In genomic region chr12:82034769-82035168, GRCh38 we compare ENCODE assay signal across 26 cellular contexts.
"Had no signal": no experiment of that assay in that cellular context is flagged by ENCODE, and none has a peak within 500 bp of the region (broad histone marks: within the 10 kb centered on the region; RNA-seq: fewer than 3 reads in every experiment).

No MANE protein-coding gene starts in this region.

- H3K4me1 Mint-ChIP-seq: activated B cell treated with CpG ODN at 0.5 μM for 24 hours; activated CD4-positive, alpha-beta T cell treated with anti-CD3 and anti-CD28 coated beads, Interleukin-2, amount 10 ng/mL, durations not matched to agents 24 days and 14 days; activated CD8-positive, alpha-beta memory T cell treated with anti-CD3 and anti-CD28 coated beads, Interleukin-2, amount 10 ng/mL, durations not matched to agents 7 days and 5 days; activated naive CD8-positive, alpha-beta T cell treated with anti-CD3 and anti-CD28 coated beads, Interleukin-2, amount 50 U/mL, for 24 hours had no signal

- H3K36me3 Mint-ChIP-seq: activated CD8-positive, alpha-beta memory T cell treated with anti-CD3 and anti-CD28 coated beads, Interleukin-2, amount 10 ng/mL, durations not matched to agents 7 days and 5 days; activated naive CD4-positive, alpha-beta T cell treated with anti-CD3 and anti-CD28 coated beads, Interleukin-2, amount 50 U/mL, for 72 hours had no signal

- H3K27me3 Mint-ChIP-seq: activated B cell treated with CpG ODN at 0.5 μM for 24 hours; activated CD4-positive, alpha-beta T cell treated with anti-CD3 and anti-CD28 coated beads, Interleukin-2, amount 10 ng/mL, durations not matched to agents 24 days and 14 days; activated CD8-positive, alpha-beta memory T cell treated with anti-CD3 and anti-CD28 coated beads, Interleukin-2, amount 10 ng/mL, durations not matched to agents 7 days and 5 days; activated naive CD8-positive, alpha-beta T cell treated with anti-CD3 and anti-CD28 coated beads, Interleukin-2, amount 50 U/mL, for 24 hours had no signal

- ATAC-seq: activated CD8-positive, alpha-beta memory T cell treated with anti-CD3 and anti-CD28 coated beads, Interleukin-2, amount 10 ng/mL, durations not matched to agents 7 days and 5 days; activated naive CD4-positive, alpha-beta T cell treated with anti-CD3 and anti-CD28 coated beads, Interleukin-2, amount 50 U/mL, for 72 hours; activated naive CD8-positive, alpha-beta T cell treated with anti-CD3 and anti-CD28 coated beads, Interleukin-2, amount 50 U/mL, for 24 hours; activated T-cell treated with anti-CD3 and anti-CD28 coated beads, Interleukin-2, amount 50 U/mL, for 4 hours; body of pancreas; SK-N-SH treated with all-trans-retinoic acid at 6 μM for 48 hours had no signal

- DNase-seq: activated B cell treated with CpG ODN at 0.5 μM for 24 hours; activated CD4-positive, alpha-beta T cell treated with anti-CD3 and anti-CD28 coated beads for 1 hour; activated CD4-positive, alpha-beta T cell treated with anti-CD3 and anti-CD28 coated beads, Interleukin-2, amount 10 ng/mL, durations not matched to agents 24 days and 14 days; activated CD4-positive, alpha-beta T cell treated with anti-CD3 and anti-CD28 coated beads, Interleukin-2, amount 50 U/mL, for 48 hours; activated CD8-positive, alpha-beta memory T cell treated with anti-CD3 and anti-CD28 coated beads, Interleukin-2, amount 10 ng/mL, durations not matched to agents 7 days and 5 days; activated effector memory CD4-positive, alpha-beta T cell treated with anti-CD3 and anti-CD28 coated beads, Interleukin-2, amount 50 U/mL, for 16 hours; activated naive CD4-positive, alpha-beta T cell treated with Interleukin-2 at 50 U/mL for 16 hours; activated naive CD8-positive, alpha-beta T cell treated with anti-CD3 and anti-CD28 coated beads, Interleukin-2, amount 50 U/mL, for 24 hours; activated T-cell treated with anti-CD3 and anti-CD28 coated beads, Interleukin-2, amount 50 U/mL, for 4 hours; amniotic stem cell; body of pancreas; central memory CD4-positive, alpha-beta T cell; KG1; NCI-H146; NCI-H187 treated with DMSO at 0.1 percent for 48 hours; NCI-H2107; NCI-H510A treated with DMSO at 0.1 percent for 48 hours; NCI-H774; NK-92 treated with Interleukin-12 subunit alpha and Interleukin-12 subunit beta, amount 100 ng/mL, for 24 hours; Peyer's patch; Right ventricle myocardium superior; SJCRH30; SW 1271 had no signal

- H3K9me3 Mint-ChIP-seq: activated B cell treated with CpG ODN at 0.5 μM for 24 hours; activated CD4-positive, alpha-beta T cell treated with anti-CD3 and anti-CD28 coated beads, Interleukin-2, amount 10 ng/mL, durations not matched to agents 24 days and 14 days; activated naive CD8-positive, alpha-beta T cell treated with anti-CD3 and anti-CD28 coated beads, Interleukin-2, amount 50 U/mL, for 24 hours; T-helper 1 cell treated with Interleukin-12 subunit alpha and Interleukin-12 subunit beta and Interleukin-4 antibody, amounts not matched to agents 30 μg/mL and 1 μg/mL, for 36 hours had no signal

- H3K4me3 Mint-ChIP-seq: activated B cell treated with CpG ODN at 0.5 μM for 24 hours; activated CD4-positive, alpha-beta T cell treated with anti-CD3 and anti-CD28 coated beads, Interleukin-2, amount 10 ng/mL, durations not matched to agents 24 days and 14 days; activated CD8-positive, alpha-beta memory T cell treated with anti-CD3 and anti-CD28 coated beads, Interleukin-2, amount 10 ng/mL, durations not matched to agents 7 days and 5 days; activated naive CD8-positive, alpha-beta T cell treated with anti-CD3 and anti-CD28 coated beads, Interleukin-2, amount 50 U/mL, for 24 hours; activated T-cell treated with anti-CD3 and anti-CD28 coated beads, Interleukin-2, amount 50 U/mL, for 4 hours; T-helper 1 cell treated with Interleukin-12 subunit alpha and Interleukin-12 subunit beta and Interleukin-4 antibody, amounts not matched to agents 30 μg/mL and 1 μg/mL, for 36 hours had no signal

- H3K27ac Mint-ChIP-seq: activated B cell treated with CpG ODN at 0.5 μM for 24 hours; activated CD4-positive, alpha-beta T cell treated with anti-CD3 and anti-CD28 coated beads, Interleukin-2, amount 10 ng/mL, durations not matched to agents 24 days and 14 days; activated CD8-positive, alpha-beta memory T cell treated with anti-CD3 and anti-CD28 coated beads, Interleukin-2, amount 10 ng/mL, durations not matched to agents 7 days and 5 days; activated naive CD4-positive, alpha-beta T cell treated with anti-CD3 and anti-CD28 coated beads, Interleukin-2, amount 50 U/mL, for 72 hours; activated naive CD8-positive, alpha-beta T cell treated with anti-CD3 and anti-CD28 coated beads, Interleukin-2, amount 50 U/mL, for 24 hours; T-helper 1 cell treated with Interleukin-12 subunit alpha and Interleukin-12 subunit beta and Interleukin-4 antibody, amounts not matched to agents 30 μg/mL and 1 μg/mL, for 36 hours had no signal
